17 cellular contexts compared by ENCODE assay signal in the genomic region with DNA sequence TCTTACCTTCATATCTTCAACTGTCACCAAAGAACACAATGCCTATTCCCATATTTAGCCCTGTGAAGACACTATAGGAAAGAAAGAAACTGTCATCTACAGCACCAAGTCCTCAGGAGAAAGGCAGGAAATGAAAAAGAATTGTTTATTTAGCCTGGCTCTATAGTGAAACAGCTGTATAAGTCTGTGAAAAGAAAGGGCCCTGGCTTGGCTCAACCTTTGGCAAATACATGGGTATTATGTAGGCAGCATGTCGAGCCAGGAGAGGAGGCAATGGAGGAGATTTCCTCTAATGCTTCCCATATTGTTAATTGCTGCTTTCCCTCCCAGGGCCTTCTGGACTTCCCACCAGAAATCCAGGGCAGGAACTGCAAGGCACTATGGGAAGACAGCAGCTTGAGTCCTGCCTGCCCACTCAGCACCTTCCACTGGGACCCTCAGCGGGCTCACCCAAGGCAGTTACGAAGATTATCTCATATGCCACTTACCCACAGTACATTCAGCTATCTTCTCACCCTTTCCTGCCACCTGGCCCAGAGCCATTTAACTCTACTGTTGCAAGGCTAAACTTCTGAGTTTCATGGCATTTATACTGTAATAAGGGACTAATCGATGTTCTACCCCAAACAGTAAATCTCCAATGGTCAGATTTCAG. TPM values are rescaled to one million over a fixed set of nuclear protein-coding genes. Genes with fewer than 3 reads are reported as not detected.
A peak's percentile ranks its signal among the peaks of the same experiment; 100 is the strongest.
DNase-seq lines count a peak whose midpoint lies in the region; ATAC-seq, FAIRE-seq and TF ChIP-seq lines count a peak whose summit lies in the region.
"Had no signal": no experiment of that assay in that cellular context is flagged by ENCODE, and none has a peak within 500 bp of the region (broad histone marks: within the 10 kb centered on the region; RNA-seq: fewer than 3 reads in every experiment).

No MANE protein-coding gene starts in this region.

- no peak for ATAC-seq in GM21723 (IDR thresholded peaks at IDR 0.05; ENCODE audit: unreplicated experiment)
- ATAC-seq: A549 had no signal

- H3K36me3 ChIP-seq in SJCRH30 = peaks cover 6% of the 10 kb centered on the region; the same call in 1 of the 2 replicates
- H3K36me3 ChIP-seq in cardiac muscle cell = peaks cover 7% of the 10 kb centered on the region
- H3K36me3 ChIP-seq in muscle layer of colon (ENCODE audit: insufficient read depth, low read length) = no peaks in the 10 kb centered on the region

- FAIRE-seq in RCC 7860 (lab: Jason Lieb, UNC) = no peak
- FAIRE-seq: A549, G401.6, GM12891 had no signal

- CTCF ChIA-PET in AG04450 (lab: Charles Lee) = no interaction called here

- peaks cover 9% of the 10 kb centered on the region for H3K4me1 ChIP-seq in SJCRH30
- peaks cover 75% of the 10 kb centered on the region for H3K4me1 ChIP-seq in cardiac muscle cell (ENCODE audit: low read depth)
- peaks cover 48% of the 10 kb centered on the region for H3K4me1 ChIP-seq in muscle layer of colon (ENCODE audit: insufficient read depth, low read length)
- H3K4me1 ChIP-seq: A549, Caco-2 had no signal

- DNase-seq in AG04450 (ENCODE audit: low read depth, low spot score) (no peak), SJCRH30 (peak; percentile 40 to 59), cardiac muscle cell (ENCODE audit: low read depth in 1 of 2, low spot score in 1 of 2) (no peak), RCC 7860 (ENCODE audit: low spot score) (no peak), substantia nigra (lab: John Stamatoyannopoulos, UW) (no peak), NCI-H1105 (lab: John Stamatoyannopoulos, UW) (no peak)
- DNase-seq: Caco-2, H9, Kasumi-1, NCI-H1417 treated with DMSO at 0.1 percent for 48 hours, NCI-H524 treated with DMSO at 0.1 percent for 48 hours, SHP77 had no signal

- POLR2A ChIA-PET in AG04450 (lab: Yijun Ruan, JAX) = no interaction called here

- H3K9me3 ChIP-seq in AG04450 (ENCODE audit: control insufficient read depth, insufficient read depth, low read length) (no peaks in the 10 kb centered on the region), SJCRH30 (replicated peaks) (no peaks in the 10 kb centered on the region), cardiac muscle cell (ENCODE audit: low read depth) (no peaks in the 10 kb centered on the region), muscle layer of colon (ENCODE audit: low read length) (no peaks in the 10 kb centered on the region)
- H3K9me3 ChIP-seq: A549, Caco-2 had no signal

- no peak overlapping the region for H3K4me3 ChIP-seq in AG04450 (ENCODE audit: low read depth, low read length)
- no peak overlapping the region for H3K4me3 ChIP-seq in SJCRH30
- H3K4me3 ChIP-seq in cardiac muscle cell = no peak overlapping the region
- H3K4me3 ChIP-seq in muscle layer of colon (ENCODE audit: low read depth in 1 of 2, low read length in 2 of 2) = no peak overlapping the region
- H3K4me3 ChIP-seq: A549 had no signal

- no peak for TF ChIP-seq CTCF in AG04450 (IDR thresholded peaks at IDR 0.05; ENCODE audit: low read depth, low read length)
- no peak for TF ChIP-seq CTCF in cardiac muscle cell (IDR thresholded peaks at IDR 0.05; ENCODE audit: low read depth, low read length)

- no peak overlapping the region for H3K9ac ChIP-seq in muscle layer of colon (ENCODE audit: low read length)

- peak overlapping the region; percentile 55 for H3K27ac ChIP-seq in AG04450 (ENCODE audit: low read depth, low read length)
- H3K27ac ChIP-seq in SJCRH30 = no peak overlapping the region; the same call in 1 of the 2 replicates
- H3K27ac ChIP-seq in cardiac muscle cell = peak overlapping the region; percentile 69
- H3K27ac ChIP-seq in muscle layer of colon (ENCODE audit: low read depth, low read length) = peak overlapping the region; percentile 65
- no peak overlapping the region for H3K27ac ChIP-seq in substantia nigra (ENCODE audit: low read depth, low read length, poor library complexity, severe bottlenecking)
- H3K27ac ChIP-seq: A549 had no signal

- no peaks in the 10 kb centered on the region for H3K27me3 ChIP-seq in AG04450 (ENCODE audit: control insufficient read depth, insufficient read depth, low read length)
- no peaks in the 10 kb centered on the region for H3K27me3 ChIP-seq in SJCRH30
- H3K27me3 ChIP-seq in cardiac muscle cell = no peaks in the 10 kb centered on the region
- no peaks in the 10 kb centered on the region for H3K27me3 ChIP-seq in muscle layer of colon (ENCODE audit: control insufficient read depth in 1 of 2, insufficient read depth in 2 of 2, low read length in 2 of 2)

RNA-seq across cellular contexts. Expression of a gene that starts 30.1 kb away (rescaled TPM):
- polyA plus RNA-seq in AG04450 (2011; rRNA removed) = 15.8 and 19.3 TPM in 2 replicates
- polyA minus RNA-seq in AG04450 (2011; rRNA and poly(A)+ RNA removed) = 94.5 and 130 TPM in 2 replicates
- total RNA-seq in SJCRH30 (2014; rRNA removed; shearing (Covaris generic)) = 27.1 and 27.7 TPM in 2 replicates
- 492 and 682 TPM in 2 replicates for total RNA-seq in cardiac muscle cell
- 103 and 173 TPM in 2 replicates for polyA plus RNA-seq in cardiac muscle cell

Comparison
In these comparisons a context has a peak if more than half of its experiments do, and no peak if none do; other contexts are left out.
1. DNase-seq: peak in SJCRH30 (2 of 2); none in AG04450 (single experiment), cardiac muscle cell (0 of 2), RCC 7860 (single experiment), substantia nigra (0 of 49) and NCI-H1105 (single experiment).
2. H3K27ac ChIP-seq: peak in AG04450 (single experiment), cardiac muscle cell (single experiment) and muscle layer of colon (single experiment); none in SJCRH30 (single experiment) and substantia nigra (single experiment).
3. RNA of a gene that starts 30.1 kb away (total RNA-seq): 492 to 682 TPM in cardiac muscle cell; 27.1 to 27.7 TPM in SJCRH30; every median in the first group is over 10 times any median in the second.